ENCODE assay signal across 8 cellular contexts in the genomic region with DNA sequence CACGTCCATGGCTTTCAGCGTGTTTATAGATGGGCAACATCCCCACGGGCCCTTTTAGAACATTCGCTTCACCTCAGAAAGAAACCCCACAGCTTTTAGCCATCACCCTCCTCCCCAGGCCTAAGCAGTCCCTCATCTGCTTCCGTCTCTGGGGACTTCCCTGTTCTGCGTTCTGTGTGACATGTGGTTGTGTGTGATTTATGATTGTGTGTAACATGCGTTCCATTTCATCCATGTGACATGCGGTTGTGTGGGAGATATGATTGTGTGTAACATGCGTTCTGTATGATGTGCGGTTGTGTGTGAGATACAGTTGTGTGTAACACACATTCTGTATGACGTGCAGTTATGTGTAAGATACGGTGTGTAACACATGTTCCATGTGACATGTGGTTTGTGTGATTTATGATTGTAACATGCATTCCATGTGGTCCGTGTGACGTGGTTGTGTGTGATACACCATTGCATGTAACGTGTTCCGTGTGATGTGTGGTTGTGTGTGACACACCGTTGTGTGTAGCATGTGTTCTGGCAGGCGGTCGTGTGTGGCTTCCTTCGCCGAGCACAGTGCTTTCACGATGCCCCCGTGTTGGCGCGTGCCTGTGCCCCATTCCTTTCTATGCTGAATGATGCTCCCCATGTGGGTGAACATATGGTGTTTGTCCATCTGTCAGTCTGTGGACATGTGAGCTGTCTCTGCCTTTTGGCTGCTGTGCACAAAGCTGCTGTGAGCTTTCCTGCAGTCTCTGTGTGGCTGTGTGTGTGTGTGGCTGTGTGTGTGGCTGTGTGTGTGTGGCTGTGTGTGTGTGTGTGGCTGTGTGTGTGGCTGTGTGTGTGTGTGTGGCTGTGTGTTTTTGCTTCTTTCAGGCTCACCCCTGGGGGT. TPM values are rescaled to one million over a fixed set of nuclear protein-coding genes. Genes with fewer than 3 reads are reported as not detected.
DNase-seq lines count a peak whose midpoint lies in the region; ATAC-seq and TF ChIP-seq lines count a peak whose summit lies in the region.

No MANE protein-coding gene starts in this region.

- H3K27ac ChIP-seq in CD4-positive, alpha-beta memory T cell (ENCODE audit: low read depth, low read length), result no peak overlapping the region
- peak overlapping the region; percentile 97 for H3K27ac ChIP-seq in HL-60 (replicated peaks)
- peak overlapping the region; percentile 53 for H3K27ac ChIP-seq in naive thymus-derived CD4-positive, alpha-beta T cell (ENCODE audit: low read depth, low read length)

- CTCF ChIA-PET in CD4-positive, alpha-beta memory T cell (lab: Charles Lee; ENCODE audit: partially characterized antibody), result no interaction called here
- CTCF ChIA-PET in activated B cell treated with CpG ODN at 0.5 μM for 24 hours (lab: Charles Lee), result interaction anchor here (1.2 to 3.2 kb wide), 2 partner anchors 20 to 23 kb away, joined by 6 to 15 read pairs; no protein-coding TSS in a partner anchor
- CTCF ChIA-PET in naive thymus-derived CD4-positive, alpha-beta T cell (lab: Charles Lee), result interaction anchor here (0.8 to 2.3 kb wide), 2 partner anchors 10 to 23 kb away, joined by 3 to 16 read pairs; no protein-coding TSS in a partner anchor

- DNase-seq in CD4-positive, alpha-beta memory T cell, result no peak
- peak; percentile 60 to 84 for DNase-seq in HL-60 (ENCODE audit: low read depth in 1 of 2, low spot score in 1 of 2)
- DNase-seq in activated B cell treated with CpG ODN at 0.5 μM for 24 hours, result no peak
- DNase-seq in naive thymus-derived CD4-positive, alpha-beta T cell, result no peak
- DNase-seq in stimulated activated CD8-positive, alpha-beta memory T cell treated with anti-CD3 and anti-CD28 coated beads, Interleukin-4, amount 100 ng/mL, for 48 hours, result no peak
- DNase-seq in kidney glomerular epithelial cell (lab: John Stamatoyannopoulos, UW), result no peak
- DNase-seq in activated effector memory CD4-positive, alpha-beta T cell treated with Interleukin-2 at 50 U/mL for 16 hours, result no peak
- DNase-seq in stimulated activated CD4-positive, alpha-beta T cell treated with anti-CD3 and anti-CD28 coated beads, Interleukin-4, amount 100 ng/mL, for 24 hours, result no peak

- H3K27ac Mint-ChIP-seq in CD4-positive, alpha-beta memory T cell, result peak overlapping the region in 5 of 7 donors; percentile 0 to 85 (median 51)
- H3K27ac Mint-ChIP-seq in activated B cell treated with CpG ODN at 0.5 μM for 24 hours, result peak overlapping the region; percentile 86
- peak overlapping the region in 8 of 9 donors; percentile 73 to 95 (median 86) for H3K27ac Mint-ChIP-seq in naive thymus-derived CD4-positive, alpha-beta T cell

- H3K36me3 Mint-ChIP-seq in CD4-positive, alpha-beta memory T cell, result peaks cover 0 to 1% of the 10 kb centered on the region in 2 donors
- H3K36me3 Mint-ChIP-seq in activated B cell treated with CpG ODN at 0.5 μM for 24 hours (ENCODE audit: low read depth), result no peaks in the 10 kb centered on the region
- no peaks in the 10 kb centered on the region for H3K36me3 Mint-ChIP-seq in naive thymus-derived CD4-positive, alpha-beta T cell

- no peaks in the 10 kb centered on the region for H3K9me3 ChIP-seq in CD4-positive, alpha-beta memory T cell (ENCODE audit: control insufficient read depth in 1 of 2, low read length in 2 of 2)
- H3K9me3 ChIP-seq in naive thymus-derived CD4-positive, alpha-beta T cell (ENCODE audit: control insufficient read depth in 2 of 3, low read length in 3 of 3), result no peaks in the 10 kb centered on the region

- no peaks in the 10 kb centered on the region for H3K27me3 ChIP-seq in CD4-positive, alpha-beta memory T cell (ENCODE audit: insufficient read depth, low read length)
- no peaks in the 10 kb centered on the region for H3K27me3 ChIP-seq in HL-60 (ENCODE audit: insufficient read depth, poor library complexity, severe bottlenecking)
- no peaks in the 10 kb centered on the region for H3K27me3 ChIP-seq in naive thymus-derived CD4-positive, alpha-beta T cell (ENCODE audit: control insufficient read depth in 2 of 2, insufficient read depth in 2 of 2, low read length in 2 of 2)

- POLR2A ChIA-PET in CD4-positive, alpha-beta memory T cell (lab: Charles Lee; ENCODE audit: partially characterized antibody), result no interaction called here
- POLR2A ChIA-PET in activated B cell treated with CpG ODN at 0.5 μM for 24 hours (lab: Charles Lee), result interaction anchor here (0.6 to 6.0 kb wide), 10 partner anchors 11 to 149 kb away, joined by 3 to 41 read pairs (median 4); partner anchors contain the start of gene PWWP2B
- POLR2A ChIA-PET in naive thymus-derived CD4-positive, alpha-beta T cell (lab: Charles Lee), result interaction anchor here (1.1 to 1.6 kb wide), 3 partner anchors 12 to 30 kb away, joined by 3 to 4 read pairs (median 3); no protein-coding TSS in a partner anchor

- H3K36me3 ChIP-seq in CD4-positive, alpha-beta memory T cell (ENCODE audit: insufficient read depth, low read length), result no peaks in the 10 kb centered on the region
- H3K36me3 ChIP-seq in naive thymus-derived CD4-positive, alpha-beta T cell (ENCODE audit: control insufficient read depth in 2 of 3, insufficient read depth in 3 of 3, low read length in 3 of 3), result no peaks in the 10 kb centered on the region

- intact Hi-C loops in CD4-positive, alpha-beta memory T cell (cut with micrococcal nuclease), result no loop called here
- intact Hi-C loops in activated B cell treated with CpG ODN at 0.5 μM for 24 hours (cut with micrococcal nuclease), result loop anchor here (1.0 to 5.0 kb wide), 2 partner anchors 20 to 36 kb away; no protein-coding TSS in a partner anchor
- intact Hi-C loops in naive thymus-derived CD4-positive, alpha-beta T cell (cut with micrococcal nuclease), result loop anchor here in 1 of 2 donors (2.0 kb wide), 2 partner anchors 14 to 24 kb away; no protein-coding TSS in a partner anchor

- H3K9me3 Mint-ChIP-seq in CD4-positive, alpha-beta memory T cell, result no peaks in the 10 kb centered on the region
- H3K9me3 Mint-ChIP-seq in activated B cell treated with CpG ODN at 0.5 μM for 24 hours, result no peaks in the 10 kb centered on the region
- H3K9me3 Mint-ChIP-seq in naive thymus-derived CD4-positive, alpha-beta T cell, result peaks cover 0 to 2% (median 0%) of the 10 kb centered on the region in 11 donors

- H3K4me3 Mint-ChIP-seq in CD4-positive, alpha-beta memory T cell, result peak overlapping the region in 3 of 8 donors; percentile 9 to 57 (median 24)
- H3K4me3 Mint-ChIP-seq in activated B cell treated with CpG ODN at 0.5 μM for 24 hours, result peak overlapping the region; percentile 62
- peak overlapping the region; percentile 23 to 72 (median 57) for H3K4me3 Mint-ChIP-seq in naive thymus-derived CD4-positive, alpha-beta T cell

- peak; percentile 26 for ATAC-seq in activated B cell treated with CpG ODN at 0.5 μM for 24 hours (ENCODE audit: low read depth)
- peak; percentile 60 for ATAC-seq in naive thymus-derived CD4-positive, alpha-beta T cell

- H3K4me1 Mint-ChIP-seq in CD4-positive, alpha-beta memory T cell, result peaks cover 3 to 28% (median 12%) of the 10 kb centered on the region in 4 donors
- peaks cover 52% of the 10 kb centered on the region for H3K4me1 Mint-ChIP-seq in activated B cell treated with CpG ODN at 0.5 μM for 24 hours
- H3K4me1 Mint-ChIP-seq in naive thymus-derived CD4-positive, alpha-beta T cell, result peaks cover 5 to 39% (median 28%) of the 10 kb centered on the region in 7 donors

- H3K4me1 ChIP-seq in CD4-positive, alpha-beta memory T cell (ENCODE audit: insufficient read depth, low read length), result peaks cover 18% of the 10 kb centered on the region
- H3K4me1 ChIP-seq in naive thymus-derived CD4-positive, alpha-beta T cell (ENCODE audit: control insufficient read depth in 2 of 2, insufficient read depth in 2 of 2, low read length in 2 of 2), result peaks cover 0 to 33% of the 10 kb centered on the region in 2 donors

- no peak overlapping the region for H3K4me3 ChIP-seq in CD4-positive, alpha-beta memory T cell (ENCODE audit: low read length in 2 of 2)
- no peak overlapping the region for H3K4me3 ChIP-seq in HL-60 (replicated peaks; ENCODE audit: insufficient read depth, low read length)
- H3K4me3 ChIP-seq in naive thymus-derived CD4-positive, alpha-beta T cell (ENCODE audit: low read length), result no peak overlapping the region

- no peak for TF ChIP-seq CTCF in HL-60 (IDR thresholded peaks at IDR 0.05; ENCODE audit: insufficient read depth, low read length)
- TF ChIP-seq CTCF in activated B cell treated with CpG ODN at 0.5 μM for 24 hours (IDR thresholded peaks at IDR 0.05), result no peak

- H3K27me3 Mint-ChIP-seq in CD4-positive, alpha-beta memory T cell, result no peaks in the 10 kb centered on the region
- H3K27me3 Mint-ChIP-seq in activated B cell treated with CpG ODN at 0.5 μM for 24 hours, result no peaks in the 10 kb centered on the region
- peaks cover 0 to 1% (median 0%) of the 10 kb centered on the region in 5 donors for H3K27me3 Mint-ChIP-seq in naive thymus-derived CD4-positive, alpha-beta T cell

RNA-seq across cellular contexts. Expression of gene PWWP2B, which starts 26.2 kb away (rescaled TPM):
- 1 to 10 TPM; 9.4 to 9.9 TPM for total RNA-seq in CD4-positive, alpha-beta memory T cell
- polyA plus RNA-seq in CD4-positive, alpha-beta memory T cell, result 1 to 10 TPM in 1 of 2 donors, under 1 TPM in 1; 0.92 to 3.2 TPM
- 12.8 and 13.4 TPM in 2 replicates for total RNA-seq in activated B cell treated with CpG ODN at 0.5 μM for 24 hours
- 10 to 100 TPM in 4 of 5 experiments, 1 to 10 TPM in 1; 9.1 to 22.2 (median 12.1) TPM for total RNA-seq in naive thymus-derived CD4-positive, alpha-beta T cell
- 1 to 10 TPM; 1.5 to 3.6 TPM for polyA plus RNA-seq in naive thymus-derived CD4-positive, alpha-beta T cell

Comparison
In these comparisons a context has a peak if more than half of its experiments do, and no peak if none do; other contexts are left out.
1. DNase-seq: peak in HL-60 (2 of 2); none in CD4-positive, alpha-beta memory T cell (0 of 5), activated B cell treated with CpG ODN at 0.5 μM for 24 hours (single experiment), naive thymus-derived CD4-positive, alpha-beta T cell (0 of 9), stimulated activated CD8-positive, alpha-beta memory T cell treated with anti-CD3 and anti-CD28 coated beads, Interleukin-4, amount 100 ng/mL, for 48 hours (single experiment), kidney glomerular epithelial cell (single experiment), activated effector memory CD4-positive, alpha-beta T cell treated with Interleukin-2 at 50 U/mL for 16 hours (single experiment) and stimulated activated CD4-positive, alpha-beta T cell treated with anti-CD3 and anti-CD28 coated beads, Interleukin-4, amount 100 ng/mL, for 24 hours (single experiment).
2. Peak in every context shown above with its lines, with median percentiles within 50 percentile points of each other: H3K27ac Mint-ChIP-seq.